1 cellular context compared by ENCODE assay signal in genomic region chr6:156863504-156863903, GRCh38.
TF ChIP-seq lines count a peak whose summit lies in the region.

No MANE protein-coding gene starts in this region.

TF ChIP-seq in K562, 482 proteins besides CTCF, POLR2A, EP300 and RAD21 (continued from another document):
- TF ChIP-seq, protein P1, sequence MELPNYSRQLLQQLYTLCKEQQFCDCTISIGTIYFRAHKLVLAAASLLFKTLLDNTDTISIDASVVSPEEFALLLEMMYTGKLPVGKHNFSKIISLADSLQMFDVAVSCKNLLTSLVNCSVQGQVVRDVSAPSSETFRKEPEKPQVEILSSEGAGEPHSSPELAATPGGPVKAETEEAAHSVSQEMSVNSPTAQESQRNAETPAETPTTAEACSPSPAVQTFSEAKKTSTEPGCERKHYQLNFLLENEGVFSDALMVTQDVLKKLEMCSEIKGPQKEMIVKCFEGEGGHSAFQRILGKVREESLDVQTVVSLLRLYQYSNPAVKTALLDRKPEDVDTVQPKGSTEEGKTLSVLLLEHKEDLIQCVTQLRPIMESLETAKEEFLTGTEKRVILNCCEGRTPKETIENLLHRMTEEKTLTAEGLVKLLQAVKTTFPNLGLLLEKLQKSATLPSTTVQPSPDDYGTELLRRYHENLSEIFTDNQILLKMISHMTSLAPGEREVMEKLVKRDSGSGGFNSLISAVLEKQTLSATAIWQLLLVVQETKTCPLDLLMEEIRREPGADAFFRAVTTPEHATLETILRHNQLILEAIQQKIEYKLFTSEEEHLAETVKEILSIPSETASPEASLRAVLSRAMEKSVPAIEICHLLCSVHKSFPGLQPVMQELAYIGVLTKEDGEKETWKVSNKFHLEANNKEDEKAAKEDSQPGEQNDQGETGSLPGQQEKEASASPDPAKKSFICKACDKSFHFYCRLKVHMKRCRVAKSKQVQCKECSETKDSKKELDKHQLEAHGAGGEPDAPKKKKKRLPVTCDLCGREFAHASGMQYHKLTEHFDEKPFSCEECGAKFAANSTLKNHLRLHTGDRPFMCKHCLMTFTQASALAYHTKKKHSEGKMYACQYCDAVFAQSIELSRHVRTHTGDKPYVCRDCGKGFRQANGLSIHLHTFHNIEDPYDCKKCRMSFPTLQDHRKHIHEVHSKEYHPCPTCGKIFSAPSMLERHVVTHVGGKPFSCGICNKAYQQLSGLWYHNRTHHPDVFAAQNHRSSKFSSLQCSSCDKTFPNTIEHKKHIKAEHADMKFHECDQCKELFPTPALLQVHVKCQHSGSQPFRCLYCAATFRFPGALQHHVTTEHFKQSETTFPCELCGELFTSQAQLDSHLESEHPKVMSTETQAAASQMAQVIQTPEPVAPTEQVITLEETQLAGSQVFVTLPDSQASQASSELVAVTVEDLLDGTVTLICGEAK (IDR thresholded peaks at IDR 0.05): no peak
- TF ChIP-seq, protein P1 (CRISPR knock-in tag; IDR thresholded peaks at IDR 0.05): no peak
- TF ChIP-seq SRF (CRISPR knock-in tag; IDR thresholded peaks at IDR 0.05) (no peak), RBM25 (IDR thresholded peaks at IDR 0.05; ENCODE audit: low read depth, low read length, severe bottlenecking) (no peak), SMC3 (conservative IDR thresholded peaks at IDR 0.05; ENCODE audit: insufficient read depth, low read depth, low read length) (no peak), C11orf30 (IDR thresholded peaks at IDR 0.05; ENCODE audit: low read depth) (peak; percentile 65), PHF20 (IDR thresholded peaks at IDR 0.05; ENCODE audit: partially characterized antibody) (no peak), KLF10 (CRISPR knock-in tag; IDR thresholded peaks at IDR 0.05) (no peak), RCOR1 (IDR thresholded peaks at IDR 0.05; ENCODE audit: borderline replicate concordance in 1 of 2, low read depth in 2 of 2, low read length in 2 of 2) (no peak), POU5F1 (IDR thresholded peaks at IDR 0.05; ENCODE audit: borderline replicate concordance, low read depth, low read length, partially characterized antibody) (no peak), MAFG (tag; conservative IDR thresholded peaks at IDR 0.05) (peak; percentile 49), PPARD (CRISPR knock-in tag; IDR thresholded peaks at IDR 0.05) (no peak), ZNF76 (CRISPR knock-in tag; IDR thresholded peaks at IDR 0.05; ENCODE audit: borderline replicate concordance) (no peak), ERF (CRISPR knock-in tag; IDR thresholded peaks at IDR 0.05) (no peak), THRB (CRISPR knock-in tag; conservative IDR thresholded peaks at IDR 0.05) (no peak), IRF2 (CRISPR knock-in tag; IDR thresholded peaks at IDR 0.05) (no peak), CBFA2T2 (conservative IDR thresholded peaks at IDR 0.05) (no peak), ZNF311 (CRISPR knock-in tag; IDR thresholded peaks at IDR 0.05) (no peak), ZNF316 (IDR thresholded peaks at IDR 0.05) (peak; percentile 83), ZKSCAN3 (CRISPR knock-in tag; IDR thresholded peaks at IDR 0.05) (no peak), ZNF551 (CRISPR knock-in tag; IDR thresholded peaks at IDR 0.05) (no peak)
- TF ChIP-seq, protein P2, sequence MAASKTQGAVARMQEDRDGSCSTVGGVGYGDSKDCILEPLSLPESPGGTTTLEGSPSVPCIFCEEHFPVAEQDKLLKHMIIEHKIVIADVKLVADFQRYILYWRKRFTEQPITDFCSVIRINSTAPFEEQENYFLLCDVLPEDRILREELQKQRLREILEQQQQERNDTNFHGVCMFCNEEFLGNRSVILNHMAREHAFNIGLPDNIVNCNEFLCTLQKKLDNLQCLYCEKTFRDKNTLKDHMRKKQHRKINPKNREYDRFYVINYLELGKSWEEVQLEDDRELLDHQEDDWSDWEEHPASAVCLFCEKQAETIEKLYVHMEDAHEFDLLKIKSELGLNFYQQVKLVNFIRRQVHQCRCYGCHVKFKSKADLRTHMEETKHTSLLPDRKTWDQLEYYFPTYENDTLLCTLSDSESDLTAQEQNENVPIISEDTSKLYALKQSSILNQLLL (CRISPR knock-in tag; IDR thresholded peaks at IDR 0.05; ENCODE audit: borderline replicate concordance): no peak
- TF ChIP-seq, protein P3, sequence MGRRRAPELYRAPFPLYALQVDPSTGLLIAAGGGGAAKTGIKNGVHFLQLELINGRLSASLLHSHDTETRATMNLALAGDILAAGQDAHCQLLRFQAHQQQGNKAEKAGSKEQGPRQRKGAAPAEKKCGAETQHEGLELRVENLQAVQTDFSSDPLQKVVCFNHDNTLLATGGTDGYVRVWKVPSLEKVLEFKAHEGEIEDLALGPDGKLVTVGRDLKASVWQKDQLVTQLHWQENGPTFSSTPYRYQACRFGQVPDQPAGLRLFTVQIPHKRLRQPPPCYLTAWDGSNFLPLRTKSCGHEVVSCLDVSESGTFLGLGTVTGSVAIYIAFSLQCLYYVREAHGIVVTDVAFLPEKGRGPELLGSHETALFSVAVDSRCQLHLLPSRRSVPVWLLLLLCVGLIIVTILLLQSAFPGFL (CRISPR knock-in tag; IDR thresholded peaks at IDR 0.05): no peak
